ENCODE assay signal across 7 cellular contexts in genomic region chr17:7159571-7159970, GRCh38. TPM values are rescaled to one million over a fixed set of nuclear protein-coding genes. Genes with fewer than 3 reads are reported as not detected.
"Had no signal": no experiment of that assay in that cellular context is flagged by ENCODE, and none has a peak within 500 bp of the region (broad histone marks: within the 10 kb centered on the region; RNA-seq: fewer than 3 reads in every experiment).

No MANE protein-coding gene starts in this region.

RNA-seq across cellular contexts. Expression of gene ASGR2, which starts 44.9 kb away (rescaled TPM):
- total RNA-seq: naive thymus-derived CD8-positive, alpha-beta T cell; neural crest cell; osteocyte; pulmonary artery endothelial cell; smooth muscle cell; temporal lobe; ureter had no signal
- polyA plus RNA-seq: naive thymus-derived CD8-positive, alpha-beta T cell had no signal
